2 cellular contexts compared by ENCODE assay signal in genomic region chr9:38185647-38186371, GRCh38.
TF ChIP-seq lines count a peak whose summit lies in the region.

No MANE protein-coding gene starts in this region.

TF ChIP-seq in HCT116, 20 proteins besides CTCF, POLR2A, EP300 and RAD21:
- TF ChIP-seq EGR1 (IDR thresholded peaks at IDR 0.05; ENCODE audit: low read depth) (no peak), JUND (IDR thresholded peaks at IDR 0.05) (no peak), REST (IDR thresholded peaks at IDR 0.05; ENCODE audit: low read depth) (no peak), SP1 (IDR thresholded peaks at IDR 0.05; ENCODE audit: low read depth) (no peak), CEBPB (IDR thresholded peaks at IDR 0.05; ENCODE audit: low read depth) (no peak), CBX3 (IDR thresholded peaks at IDR 0.05; ENCODE audit: low read depth) (no peak), SIN3A (IDR thresholded peaks at IDR 0.05; ENCODE audit: low read depth) (no peak), MAX (IDR thresholded peaks at IDR 0.05) (no peak), ELF1 (IDR thresholded peaks at IDR 0.05; ENCODE audit: borderline replicate concordance, low read depth) (no peak), TCF7L2 (IDR thresholded peaks at IDR 0.05; ENCODE audit: borderline replicate concordance, extremely low read depth, insufficient read depth, insufficient read length) (no peak), EZH2 (IDR thresholded peaks at IDR 0.05) (no peak), ATF3 (IDR thresholded peaks at IDR 0.05) (no peak), SRF (IDR thresholded peaks at IDR 0.05; ENCODE audit: low read depth) (no peak), EZH2phosphoT487 (IDR thresholded peaks at IDR 0.05; ENCODE audit: borderline replicate concordance) (no peak), YY1 (IDR thresholded peaks at IDR 0.05; ENCODE audit: extremely low read depth, insufficient replicate concordance, low read depth, low read length) (no peak), ZBTB33 (IDR thresholded peaks at IDR 0.05; ENCODE audit: extremely low read depth, insufficient replicate concordance, low read length) (no peak), POLR2AphosphoS5 (IDR thresholded peaks at IDR 0.05; ENCODE audit: low read depth, low read length) (no peak), ZFX (IDR thresholded peaks at IDR 0.05) (no peak), ZNF274 (IDR thresholded peaks at IDR 0.05; ENCODE audit: low read depth, low read length) (no peak)
TF ChIP-seq in HCT116: peak in this region for 0.

TF ChIP-seq in endothelial cell of umbilical vein, 7 proteins besides CTCF, POLR2A, EP300 and RAD21:
- TF ChIP-seq POLR2AphosphoS5 (IDR thresholded peaks at IDR 0.05; ENCODE audit: insufficient read depth, low read depth, low read length) (no peak), MAX (IDR thresholded peaks at IDR 0.05; ENCODE audit: insufficient read depth, insufficient read length) (no peak)
